In genomic region chr1:1318131-1318652, GRCh38 we compare ENCODE assay signal across 6 cellular contexts. TPM values are rescaled to one million over a fixed set of nuclear protein-coding genes. Genes with fewer than 3 reads are reported as not detected.
A peak's percentile ranks its signal among the peaks of the same experiment; 100 is the strongest.
DNase-seq lines count a peak whose midpoint lies in the region; ATAC-seq and TF ChIP-seq lines count a peak whose summit lies in the region.

No MANE protein-coding gene starts in this region.

- CTCF ChIA-PET in AG04450 (lab: Charles Lee), result no interaction called here

- POLR2A ChIA-PET in AG04450 (lab: Yijun Ruan, JAX), result no interaction called here

- intact Hi-C loops in heart left ventricle (cut with DNase I), result no loop called here

- no peaks in the 10 kb centered on the region; the same call in 1 of the 2 replicates for H3K9me3 ChIP-seq in AG04450 (ENCODE audit: control insufficient read depth, insufficient read depth, low read length)
- H3K9me3 ChIP-seq in heart left ventricle, result no peaks in the 10 kb centered on the region

- peaks cover 0 to 51% (median 29%) of the 10 kb centered on the region in 12 donors for H3K4me1 ChIP-seq in heart left ventricle

- H3K36me3 ChIP-seq in heart left ventricle, result peaks cover 0 to 70% (median 52%) of the 10 kb centered on the region in 9 donors

- ATAC-seq in heart left ventricle, result peak; percentile 65 to 83 (median 73)
- ATAC-seq in GM19035 (IDR thresholded peaks at IDR 0.05; ENCODE audit: unreplicated experiment), result no peak
- ATAC-seq in HG03097 (IDR thresholded peaks at IDR 0.05; ENCODE audit: low FRiP score, unreplicated experiment), result no peak

- TF ChIP-seq CTCF in AG04450 (IDR thresholded peaks at IDR 0.05; ENCODE audit: low read depth, low read length) (no peak), heart left ventricle (IDR thresholded peaks at IDR 0.05) (no peak)

- H3K4me3 ChIP-seq in AG04450 (ENCODE audit: low read depth, low read length) (no peak overlapping the region), heart left ventricle (no peak overlapping the region)

- H3K27me3 ChIP-seq in AG04450 (ENCODE audit: control insufficient read depth, insufficient read depth, low read length) (no peaks in the 10 kb centered on the region), heart left ventricle (no peaks in the 10 kb centered on the region)

- H3K27ac ChIP-seq in AG04450 (ENCODE audit: low read depth, low read length), result peak overlapping the region; percentile 77
- H3K27ac ChIP-seq in heart left ventricle, result peak overlapping the region in 11 of 12 donors; percentile 33 to 81 (median 46)

- WGBS in heart left ventricle, 4 donors, result 60 to 66% (median 65%) methylated on average over 9 of the region's 9 CpGs

- DNase-seq in AG04450 (ENCODE audit: low read depth, low spot score) (peak; percentile 83), NCI-H510A (lab: John Stamatoyannopoulos, UW) (peak; percentile 80), heart left ventricle (peak in 4 of 5 donors; percentile 72 to 89 (median 82)), MV-4-11 (lab: John Stamatoyannopoulos, UW) (no peak)

- TF ChIP-seq POLR2A in heart left ventricle (IDR thresholded peaks at IDR 0.05), result no peak

RNA-seq across cellular contexts. Expression of gene INTS11, which starts 6.3 kb away (rescaled TPM):
- 52.8 and 69.5 TPM in 2 replicates for polyA plus RNA-seq in AG04450 (2011; rRNA removed)
- 103 and 131 TPM in 2 replicates for polyA minus RNA-seq in AG04450 (2011; rRNA and poly(A)+ RNA removed)
- 10 to 100 TPM; 46.8 to 91.3 (median 67.6) TPM for total RNA-seq in heart left ventricle
- polyA plus RNA-seq in heart left ventricle, result 100 to 1,000 TPM in 1 of 2 donors, 10 to 100 TPM in 1; 81.7 to 117 TPM

RNA-seq across cellular contexts. Expression of gene CPTP, which starts 6.4 kb away (rescaled TPM):
- 7.1 and 9.5 TPM in 2 replicates for polyA plus RNA-seq in AG04450 (2011; rRNA removed)
- 5.0 and 6.2 TPM in 2 replicates for polyA minus RNA-seq in AG04450 (2011; rRNA and poly(A)+ RNA removed)
- total RNA-seq in heart left ventricle, result 100 to 1,000 TPM in 2 of 9 donors, 10 to 100 TPM in 7; 50.7 to 220 (median 72.4) TPM
- polyA plus RNA-seq in heart left ventricle, result 100 to 1,000 TPM in 1 of 2 donors, 10 to 100 TPM in 1; 57.6 to 226 TPM

RNA-seq across cellular contexts. Expression of gene PUSL1, which starts 9.8 kb away (rescaled TPM):
- 9.6 and 15.6 TPM in 2 replicates for polyA plus RNA-seq in AG04450 (2011; rRNA removed)
- 4.9 and 6.8 TPM in 2 replicates for polyA minus RNA-seq in AG04450 (2011; rRNA and poly(A)+ RNA removed)
- 10 to 100 TPM in 4 of 9 donors, 1 to 10 TPM in 5; 6.8 to 17.7 (median 9.7) TPM for total RNA-seq in heart left ventricle
- 10 to 100 TPM; 16.0 to 16.2 TPM for polyA plus RNA-seq in heart left ventricle

RNA-seq across cellular contexts. Expression of gene ACAP3, which starts 10.5 kb away (rescaled TPM):
- polyA plus RNA-seq in AG04450 (2011; rRNA removed) (17.5 and 24.8 TPM in 2 replicates), heart left ventricle (10 to 100 TPM; 20.1 to 59.5 TPM)
- 16.3 and 24.9 TPM in 2 replicates for polyA minus RNA-seq in AG04450 (2011; rRNA and poly(A)+ RNA removed)
- total RNA-seq in heart left ventricle, result 10 to 100 TPM; 28.7 to 56.3 (median 34.1) TPM

RNA-seq across cellular contexts. Expression of gene TAS1R3, which starts 12.9 kb away (rescaled TPM):
- 0.10 and 0.11 TPM in 2 replicates for polyA plus RNA-seq in AG04450 (2011; rRNA removed)
- polyA minus RNA-seq in AG04450 (2011; rRNA and poly(A)+ RNA removed), result 0.04 and 0.09 TPM in 2 replicates
- under 1 TPM; 0.21 to 0.80 (median 0.38) TPM for total RNA-seq in heart left ventricle
- 1 to 10 TPM in 1 of 2 donors, under 1 TPM in 1; 0.24 to 1.3 TPM for polyA plus RNA-seq in heart left ventricle

Comparison
In these comparisons a context has a peak if more than half of its experiments do, and no peak if none do; other contexts are left out.
1. ATAC-seq: peak in heart left ventricle (4 of 4); none in GM19035 (single experiment) and HG03097 (single experiment).